8 cellular contexts compared by ENCODE assay signal in genomic region chr20:62616728-62617621, GRCh38. TPM values are rescaled to one million over a fixed set of nuclear protein-coding genes. Genes with fewer than 3 reads are reported as not detected.
DNase-seq lines count a peak whose midpoint lies in the region; ATAC-seq, FAIRE-seq and TF ChIP-seq lines count a peak whose summit lies in the region.

No MANE protein-coding gene starts in this region.

- H3K9ac ChIP-seq in BLaER1 (peak overlapping the region; percentile 51; the same call in 1 of the 2 replicates), trophoblast cell (ENCODE audit: low read length) (no peak overlapping the region)

- H3K27ac ChIP-seq in BLaER1, result peak overlapping the region; percentile 61
- H3K27ac ChIP-seq in trophoblast cell (ENCODE audit: low read depth, low read length), result no peak overlapping the region
- H3K27ac ChIP-seq in upper lobe of left lung, result peak overlapping the region; percentile 91 to 99 (median 95)

- FAIRE-seq in frontal cortex (lab: Jason Lieb, UNC), result no peak

- peak overlapping the region; percentile 45 for H2AK5ac ChIP-seq in trophoblast cell (ENCODE audit: low read length)

- no CpG with 5 or more reads among the region's 26 CpGs for WGBS in trophoblast cell (ENCODE audit: extremely low coverage, insufficient coverage, insufficient read length)
- WGBS in upper lobe of left lung, 2 donors, result 38 to 48% methylated on average over 12 to 23 of the region's 26 CpGs

- no peak overlapping the region for H3K14ac ChIP-seq in trophoblast cell (ENCODE audit: low read length)

- TF ChIP-seq RAD21 in Ishikawa (IDR thresholded peaks at IDR 0.05; ENCODE audit: low read depth), result peak; percentile 94

- TF ChIP-seq EP300 in Ishikawa (IDR thresholded peaks at IDR 0.05; ENCODE audit: borderline replicate concordance), result no peak
- TF ChIP-seq EP300 in upper lobe of left lung (IDR thresholded peaks at IDR 0.05), result peak in 1 of 4 donors; percentile 37

- TF ChIP-seq POLR2A in upper lobe of left lung (IDR thresholded peaks at IDR 0.05), result no peak

- no peak overlapping the region for H4K12ac ChIP-seq in trophoblast cell (ENCODE audit: low read depth, low read length)

- no peaks in the 10 kb centered on the region for H4K20me1 ChIP-seq in BLaER1

- no peak overlapping the region for H3K4ac ChIP-seq in trophoblast cell (ENCODE audit: low read depth, low read length)

- H2BK5ac ChIP-seq in trophoblast cell (ENCODE audit: low read depth, low read length, poor library complexity), result no peak overlapping the region

- H3K4me3 ChIP-seq in BLaER1 (peak overlapping the region; percentile 6), trophoblast cell (ENCODE audit: low read depth, low read length) (no peak overlapping the region), upper lobe of left lung (no peak overlapping the region)

- no peaks in the 10 kb centered on the region for H3K36me3 ChIP-seq in BLaER1
- H3K36me3 ChIP-seq in trophoblast cell (ENCODE audit: control insufficient read depth in 1 of 2, insufficient read depth in 2 of 2, low read length in 2 of 2), result no peaks in the 10 kb centered on the region
- H3K36me3 ChIP-seq in upper lobe of left lung, result no peaks in the 10 kb centered on the region

- H2BK12ac ChIP-seq in trophoblast cell (ENCODE audit: low read length), result no peak overlapping the region

- no peak overlapping the region for H3K18ac ChIP-seq in trophoblast cell (ENCODE audit: low read length)

- H2AFZ ChIP-seq in trophoblast cell (ENCODE audit: insufficient read depth, low read length, poor library complexity), result no peak overlapping the region

- DNase-seq in SHP77 treated with DMSO at 0.1 percent for 48 hours (lab: John Stamatoyannopoulos, UW), result peak; percentile 64
- DNase-seq in activated naive CD4-positive, alpha-beta T cell treated with Interleukin-2 at 50 U/mL for 16 hours, result peak; percentile 76
- peak; percentile 65 to 86 for DNase-seq in frontal cortex (ENCODE audit: low spot score in 2 of 2)
- peak; percentile 58 to 74 for DNase-seq in trophoblast cell
- DNase-seq in upper lobe of left lung, result peak; percentile 90

- H3K4me2 ChIP-seq in BLaER1 (peak overlapping the region; percentile 89), trophoblast cell (ENCODE audit: low read length) (no peak overlapping the region)

- H3K79me2 ChIP-seq in trophoblast cell (ENCODE audit: control insufficient read depth, insufficient read depth, low read length, poor library complexity), result no peaks in the 10 kb centered on the region

- H3K27me3 ChIP-seq in BLaER1 (no peaks in the 10 kb centered on the region), trophoblast cell (ENCODE audit: insufficient read depth, low read length) (no peaks in the 10 kb centered on the region), upper lobe of left lung (no peaks in the 10 kb centered on the region)

- no peak overlapping the region for H2BK120ac ChIP-seq in trophoblast cell (ENCODE audit: insufficient read depth, low read length, poor library complexity)

- H3K9me3 ChIP-seq in BLaER1, result no peaks in the 10 kb centered on the region
- no peaks in the 10 kb centered on the region for H3K9me3 ChIP-seq in trophoblast cell (ENCODE audit: insufficient read depth, low read depth, low read length)
- no peaks in the 10 kb centered on the region for H3K9me3 ChIP-seq in upper lobe of left lung

- H3K79me1 ChIP-seq in trophoblast cell (ENCODE audit: low read length), result peaks cover 7% of the 10 kb centered on the region

- no peak overlapping the region for H3K23ac ChIP-seq in trophoblast cell (ENCODE audit: low read length)

- H3K4me1 ChIP-seq in BLaER1 (peaks cover 62% of the 10 kb centered on the region), trophoblast cell (ENCODE audit: control insufficient read depth in 1 of 2, insufficient read depth in 2 of 2, low read length in 2 of 2) (peaks cover 9% of the 10 kb centered on the region in 2 experiments), upper lobe of left lung (peaks cover 41 to 49% (median 45%) of the 10 kb centered on the region in 4 donors)

- H4K8ac ChIP-seq in trophoblast cell (ENCODE audit: low read depth, low read length), result no peak overlapping the region

- TF ChIP-seq CTCF in upper lobe of left lung (IDR thresholded peaks at IDR 0.05), result peak; percentile 92 to 99 (median 96)

- ATAC-seq in GM19324 (IDR thresholded peaks at IDR 0.05; ENCODE audit: low FRiP score, unreplicated experiment), result peak; percentile 59
- ATAC-seq in upper lobe of left lung (ENCODE audit: low FRiP score in 2 of 2), result peak; percentile 83 to 86

- H4K91ac ChIP-seq in trophoblast cell (ENCODE audit: low read depth, low read length), result peak overlapping the region; percentile 26

TF ChIP-seq in Ishikawa, 13 proteins besides CTCF, POLR2A, EP300 and RAD21:
- TF ChIP-seq CREB1 (IDR thresholded peaks at IDR 0.05; ENCODE audit: low read depth), result no peak
- TF ChIP-seq TEAD4 (IDR thresholded peaks at IDR 0.05), result 0 out of 2 replicates have a peak, but pooled peaks have one; percentile 30
- TF ChIP-seq TCF12 (IDR thresholded peaks at IDR 0.05; ENCODE audit: low read depth), result no peak
- TF ChIP-seq CEBPB (IDR thresholded peaks at IDR 0.05), result no peak
- TF ChIP-seq NFIC (IDR thresholded peaks at IDR 0.05), result no peak
- TF ChIP-seq FOXM1 (IDR thresholded peaks at IDR 0.05; ENCODE audit: borderline replicate concordance, low read depth), result no peak
- TF ChIP-seq EGR1 (IDR thresholded peaks at IDR 0.05), result no peak
TF ChIP-seq in Ishikawa: peak in this region for 1.

RNA-seq across cellular contexts. Expression of gene SLCO4A1, which starts 25.3 kb away (rescaled TPM):
- total RNA-seq in frontal cortex, result 1.6 TPM
- polyA plus RNA-seq in trophoblast cell (2013), result 63.6 and 64.8 TPM in 2 replicates
- 10 to 100 TPM; 39.9 to 86.7 (median 49.1) TPM for total RNA-seq in upper lobe of left lung

Comparison
In these comparisons a context has a peak if more than half of its experiments do, and no peak if none do; other contexts are left out.
1. RNA of gene SLCO4A1, which starts 25.3 kb away (total RNA-seq): 39.9 to 86.7 TPM in upper lobe of left lung; 1.6 TPM in frontal cortex (single experiment); every median in the first group is over 10 times any median in the second.
2. Peak in every context shown above with its lines, with median percentiles within 50 percentile points of each other: DNase-seq.